ENCODE assay signal across 22 cellular contexts in the genomic region with DNA sequence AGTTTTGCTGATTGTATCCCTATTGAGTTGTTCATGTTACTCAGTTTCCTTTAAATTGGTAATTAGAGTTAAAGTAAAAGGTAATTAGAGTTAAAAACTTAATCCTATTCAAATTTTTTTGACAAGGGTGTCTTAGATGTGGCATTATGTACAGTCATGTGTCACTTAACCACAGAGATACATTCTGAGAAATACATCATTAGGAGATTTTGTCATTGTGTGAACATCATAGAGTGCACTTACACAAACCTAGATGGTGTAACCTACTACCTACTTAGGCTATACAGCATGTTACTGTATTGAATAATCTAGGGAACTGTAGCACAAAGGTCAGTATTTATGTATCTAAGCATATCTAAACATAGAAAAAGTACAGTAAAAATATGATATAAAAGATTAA. TPM values are rescaled to one million over a fixed set of nuclear protein-coding genes. Genes with fewer than 3 reads are reported as not detected.
A peak's percentile ranks its signal among the peaks of the same experiment; 100 is the strongest.
DNase-seq lines count a peak whose midpoint lies in the region; ATAC-seq, FAIRE-seq and TF ChIP-seq lines count a peak whose summit lies in the region.
"Had no signal": no experiment of that assay in that cellular context is flagged by ENCODE, and none has a peak within 500 bp of the region (broad histone marks: within the 10 kb centered on the region; RNA-seq: fewer than 3 reads in every experiment).

No MANE protein-coding gene starts in this region.

- FAIRE-seq in pancreas (lab: Jason Lieb, UNC) = no peak
- FAIRE-seq: GM12892, GM18507, HTR-8/SVneo had no signal

- H3K79me2 ChIP-seq in Karpas-422 (ENCODE audit: low read length) = peaks cover 16% of the 10 kb centered on the region

- peak overlapping the region; percentile 53 for H3K4me2 ChIP-seq in Karpas-422 (ENCODE audit: low read depth, low read length, poor library complexity, severe bottlenecking)

- no peak for DNase-seq in activated CD8-positive, alpha-beta T cell treated with anti-CD3 and anti-CD28 coated beads for 36 hours
- no peak for DNase-seq in activated CD8-positive, alpha-beta T cell treated with anti-CD3 and anti-CD28 coated beads, Interleukin-2, amount 10 ng/mL, durations not matched to agents 7 days and 5 days
- DNase-seq in Karpas-422 (no peak), foreskin melanocyte (no peak), pancreas (no peak)
- DNase-seq in activated naive CD8-positive, alpha-beta T cell treated with anti-CD3 and anti-CD28 coated beads, Interleukin-2, amount 50 U/mL, for 24 hours = no peak
- DNase-seq in stimulated activated naive CD8-positive, alpha-beta T cell treated with anti-CD3 and anti-CD28 coated beads, Interleukin-15, amount 100 ng/mL, for 72 hours = no peak
- DNase-seq: CD8-positive, alpha-beta memory T cell; COR-L47; DMS 273 treated with DMSO at 0.1 percent for 48 hours; DMS53; DND-41; EL; GOT3; H7; HFFc6 had no signal

- H3K27ac ChIP-seq in Karpas-422 (ENCODE audit: low read length) = peak overlapping the region; percentile 43
- no peak overlapping the region for H3K27ac ChIP-seq in pancreas
- H3K27ac ChIP-seq: BLaER1 treated with 17β-estradiol and CSF1 and Interleukin-3, amounts not matched to agents 10 nM and 100 nM had no signal

- no peak for TF ChIP-seq CTCF in activated CD8-positive, alpha-beta T cell treated with anti-CD3 and anti-CD28 coated beads for 36 hours (IDR thresholded peaks at IDR 0.05)
- no peak for TF ChIP-seq CTCF in pancreas (IDR thresholded peaks at IDR 0.05)

- no peaks in the 10 kb centered on the region for H3K9me2 ChIP-seq in Karpas-422 (replicated peaks; ENCODE audit: insufficient read depth, low read length)

- H2AFZ ChIP-seq in Karpas-422 (ENCODE audit: low read length) = no peak overlapping the region

- H3K36me3 ChIP-seq in Karpas-422 (ENCODE audit: insufficient read depth, low read length) (no peaks in the 10 kb centered on the region), pancreas (no peaks in the 10 kb centered on the region)
- H3K36me3 ChIP-seq: BLaER1 treated with 17β-estradiol and CSF1 and Interleukin-3, amounts not matched to agents 10 nM and 100 nM had no signal

- H3K4me1 ChIP-seq in Karpas-422 (ENCODE audit: low read length) (peaks cover 23% of the 10 kb centered on the region), pancreas (no peaks in the 10 kb centered on the region)

- H3K27me3 ChIP-seq in Karpas-422 (ENCODE audit: low read length) (no peaks in the 10 kb centered on the region), pancreas (no peaks in the 10 kb centered on the region)
- H3K27me3 ChIP-seq: BLaER1 treated with 17β-estradiol and CSF1 and Interleukin-3, amounts not matched to agents 10 nM and 100 nM had no signal

- H3K4me3 ChIP-seq in Karpas-422 (ENCODE audit: low read length) = no peak overlapping the region
- no peak overlapping the region for H3K4me3 ChIP-seq in pancreas
- H3K4me3 ChIP-seq: BLaER1 treated with 17β-estradiol and CSF1 and Interleukin-3, amounts not matched to agents 10 nM and 100 nM had no signal

- peaks cover 6% of the 10 kb centered on the region for H3K4me1 Mint-ChIP-seq in activated CD8-positive, alpha-beta T cell treated with anti-CD3 and anti-CD28 coated beads for 36 hours (ENCODE audit: low read depth)
- peaks cover 7% of the 10 kb centered on the region for H3K4me1 Mint-ChIP-seq in activated CD8-positive, alpha-beta T cell treated with anti-CD3 and anti-CD28 coated beads, Interleukin-2, amount 10 ng/mL, durations not matched to agents 7 days and 5 days (ENCODE audit: low read depth)
- H3K4me1 Mint-ChIP-seq in activated naive CD8-positive, alpha-beta T cell treated with anti-CD3 and anti-CD28 coated beads, Interleukin-2, amount 50 U/mL, for 24 hours = peaks cover 7% of the 10 kb centered on the region
- peaks cover 4% of the 10 kb centered on the region for H3K4me1 Mint-ChIP-seq in stimulated activated naive CD8-positive, alpha-beta T cell treated with anti-CD3 and anti-CD28 coated beads, Interleukin-15, amount 100 ng/mL, for 72 hours
- H3K4me1 Mint-ChIP-seq: B cell; CD8-positive, alpha-beta memory T cell had no signal

- POLR2A ChIA-PET in activated CD8-positive, alpha-beta T cell treated with anti-CD3 and anti-CD28 coated beads for 36 hours (lab: Charles Lee) = no interaction called here
- POLR2A ChIA-PET in activated CD8-positive, alpha-beta T cell treated with anti-CD3 and anti-CD28 coated beads, Interleukin-2, amount 10 ng/mL, durations not matched to agents 7 days and 5 days (lab: Charles Lee) = no interaction called here

- no peak overlapping the region for H3K9ac ChIP-seq in Karpas-422 (ENCODE audit: low read length)
- H3K9ac ChIP-seq: BLaER1 treated with 17β-estradiol and CSF1 and Interleukin-3, amounts not matched to agents 10 nM and 100 nM had no signal

- no peaks in the 10 kb centered on the region for H3K9me3 Mint-ChIP-seq in activated CD8-positive, alpha-beta T cell treated with anti-CD3 and anti-CD28 coated beads for 36 hours
- no peaks in the 10 kb centered on the region for H3K9me3 Mint-ChIP-seq in activated CD8-positive, alpha-beta T cell treated with anti-CD3 and anti-CD28 coated beads, Interleukin-2, amount 10 ng/mL, durations not matched to agents 7 days and 5 days (ENCODE audit: insufficient read depth)
- H3K9me3 Mint-ChIP-seq in activated naive CD8-positive, alpha-beta T cell treated with anti-CD3 and anti-CD28 coated beads, Interleukin-2, amount 50 U/mL, for 24 hours = no peaks in the 10 kb centered on the region
- no peaks in the 10 kb centered on the region for H3K9me3 Mint-ChIP-seq in stimulated activated naive CD8-positive, alpha-beta T cell treated with anti-CD3 and anti-CD28 coated beads, Interleukin-15, amount 100 ng/mL, for 72 hours
- H3K9me3 Mint-ChIP-seq: CD8-positive, alpha-beta memory T cell; HFFc6 had no signal

- no peak overlapping the region for H3K27ac Mint-ChIP-seq in activated CD8-positive, alpha-beta T cell treated with anti-CD3 and anti-CD28 coated beads for 36 hours
- no peak overlapping the region for H3K27ac Mint-ChIP-seq in activated CD8-positive, alpha-beta T cell treated with anti-CD3 and anti-CD28 coated beads, Interleukin-2, amount 10 ng/mL, durations not matched to agents 7 days and 5 days
- no peak overlapping the region for H3K27ac Mint-ChIP-seq in activated naive CD8-positive, alpha-beta T cell treated with anti-CD3 and anti-CD28 coated beads, Interleukin-2, amount 50 U/mL, for 24 hours
- H3K27ac Mint-ChIP-seq in stimulated activated naive CD8-positive, alpha-beta T cell treated with anti-CD3 and anti-CD28 coated beads, Interleukin-15, amount 100 ng/mL, for 72 hours = peak overlapping the region in 1 of 2 donors; percentile 34
- H3K27ac Mint-ChIP-seq: B cell; CD8-positive, alpha-beta memory T cell had no signal

- intact Hi-C loops in activated CD8-positive, alpha-beta T cell treated with anti-CD3 and anti-CD28 coated beads for 36 hours (cut with micrococcal nuclease) = no loop called here
- intact Hi-C loops in pancreas (cut with DNase I) = no loop called here

- no peaks in the 10 kb centered on the region for H3K27me3 Mint-ChIP-seq in activated CD8-positive, alpha-beta T cell treated with anti-CD3 and anti-CD28 coated beads for 36 hours
- H3K27me3 Mint-ChIP-seq in activated CD8-positive, alpha-beta T cell treated with anti-CD3 and anti-CD28 coated beads, Interleukin-2, amount 10 ng/mL, durations not matched to agents 7 days and 5 days (ENCODE audit: low read depth) = no peaks in the 10 kb centered on the region
- H3K27me3 Mint-ChIP-seq in activated naive CD8-positive, alpha-beta T cell treated with anti-CD3 and anti-CD28 coated beads, Interleukin-2, amount 50 U/mL, for 24 hours = no peaks in the 10 kb centered on the region
- H3K27me3 Mint-ChIP-seq in stimulated activated naive CD8-positive, alpha-beta T cell treated with anti-CD3 and anti-CD28 coated beads, Interleukin-15, amount 100 ng/mL, for 72 hours = no peaks in the 10 kb centered on the region
- H3K27me3 Mint-ChIP-seq: B cell had no signal

- CTCF ChIA-PET in activated CD8-positive, alpha-beta T cell treated with anti-CD3 and anti-CD28 coated beads for 36 hours (lab: Charles Lee) = no interaction called here
- CTCF ChIA-PET in activated CD8-positive, alpha-beta T cell treated with anti-CD3 and anti-CD28 coated beads, Interleukin-2, amount 10 ng/mL, durations not matched to agents 7 days and 5 days (lab: Charles Lee) = no interaction called here

- H3K9me3 ChIP-seq in Karpas-422 (ENCODE audit: low read length) (no peaks in the 10 kb centered on the region), pancreas (no peaks in the 10 kb centered on the region)
- H3K9me3 ChIP-seq: BLaER1 treated with 17β-estradiol and CSF1 and Interleukin-3, amounts not matched to agents 10 nM and 100 nM had no signal

- H3K4me3 Mint-ChIP-seq in activated CD8-positive, alpha-beta T cell treated with anti-CD3 and anti-CD28 coated beads for 36 hours = no peak overlapping the region
- H3K4me3 Mint-ChIP-seq in activated CD8-positive, alpha-beta T cell treated with anti-CD3 and anti-CD28 coated beads, Interleukin-2, amount 10 ng/mL, durations not matched to agents 7 days and 5 days = no peak overlapping the region
- H3K4me3 Mint-ChIP-seq in activated naive CD8-positive, alpha-beta T cell treated with anti-CD3 and anti-CD28 coated beads, Interleukin-2, amount 50 U/mL, for 24 hours = no peak overlapping the region
- H3K4me3 Mint-ChIP-seq in stimulated activated naive CD8-positive, alpha-beta T cell treated with anti-CD3 and anti-CD28 coated beads, Interleukin-15, amount 100 ng/mL, for 72 hours = no peak overlapping the region
- H3K4me3 Mint-ChIP-seq: B cell; CD8-positive, alpha-beta memory T cell; HFFc6 had no signal

- no peaks in the 10 kb centered on the region for H3K36me3 Mint-ChIP-seq in activated CD8-positive, alpha-beta T cell treated with anti-CD3 and anti-CD28 coated beads for 36 hours (ENCODE audit: low read depth)
- H3K36me3 Mint-ChIP-seq in activated CD8-positive, alpha-beta T cell treated with anti-CD3 and anti-CD28 coated beads, Interleukin-2, amount 10 ng/mL, durations not matched to agents 7 days and 5 days (ENCODE audit: low read depth) = no peaks in the 10 kb centered on the region
- H3K36me3 Mint-ChIP-seq in activated naive CD8-positive, alpha-beta T cell treated with anti-CD3 and anti-CD28 coated beads, Interleukin-2, amount 50 U/mL, for 24 hours (ENCODE audit: low read depth) = no peaks in the 10 kb centered on the region
- H3K36me3 Mint-ChIP-seq: CD8-positive, alpha-beta memory T cell had no signal

- H4K20me1 ChIP-seq in Karpas-422 (ENCODE audit: insufficient read depth, low read depth, low read length) = no peaks in the 10 kb centered on the region
- H4K20me1 ChIP-seq: BLaER1 treated with 17β-estradiol and CSF1 and Interleukin-3, amounts not matched to agents 10 nM and 100 nM had no signal

- peak; percentile 61 for ATAC-seq in activated CD8-positive, alpha-beta T cell treated with anti-CD3 and anti-CD28 coated beads for 36 hours
- no peak for ATAC-seq in activated CD8-positive, alpha-beta T cell treated with anti-CD3 and anti-CD28 coated beads, Interleukin-2, amount 10 ng/mL, durations not matched to agents 7 days and 5 days
- ATAC-seq in activated naive CD8-positive, alpha-beta T cell treated with anti-CD3 and anti-CD28 coated beads, Interleukin-2, amount 50 U/mL, for 24 hours = peak; percentile 57
- ATAC-seq in stimulated activated naive CD8-positive, alpha-beta T cell treated with anti-CD3 and anti-CD28 coated beads, Interleukin-15, amount 100 ng/mL, for 72 hours = peak; percentile 83
- ATAC-seq in pancreas = no peak
- ATAC-seq: HCT116 had no signal

RNA-seq across cellular contexts. Expression of a gene that starts 39.2 kb away (rescaled TPM):
- total RNA-seq in activated CD8-positive, alpha-beta T cell treated with anti-CD3 and anti-CD28 coated beads for 36 hours = 10 to 100 TPM; 30.8 to 35.1 TPM
- total RNA-seq in activated CD8-positive, alpha-beta T cell treated with anti-CD3 and anti-CD28 coated beads, Interleukin-2, amount 10 ng/mL, durations not matched to agents 7 days and 5 days = 10 to 100 TPM; 11.1 to 11.3 TPM
- total RNA-seq in Karpas-422 (2014; rRNA removed; shearing (Covaris generic); ENCODE audit: low replicate concordance) = not detected in 2 replicates
- 10 to 100 TPM; 30.2 to 55.3 (median 39.0) TPM for total RNA-seq in pancreas
- 100 to 1,000 TPM in 1 of 2 donors, 10 to 100 TPM in 1; 40.7 to 184 TPM for polyA plus RNA-seq in pancreas

RNA-seq across cellular contexts. Expression of a gene that starts 59.2 kb away (rescaled TPM):
- total RNA-seq in activated CD8-positive, alpha-beta T cell treated with anti-CD3 and anti-CD28 coated beads for 36 hours = 1 to 10 TPM; 6.8 to 7.5 TPM
- total RNA-seq in activated CD8-positive, alpha-beta T cell treated with anti-CD3 and anti-CD28 coated beads, Interleukin-2, amount 10 ng/mL, durations not matched to agents 7 days and 5 days = 1 to 10 TPM in 1 of 2 experiments, under 1 TPM in 1; 0.84 to 1.2 TPM
- 13.2 and 18.8 TPM in 2 replicates for total RNA-seq in Karpas-422 (2014; rRNA removed; shearing (Covaris generic); ENCODE audit: low replicate concordance)
- 10 to 100 TPM in 3 of 6 donors, 1 to 10 TPM in 3; 7.3 to 24.1 (median 9.9) TPM for total RNA-seq in pancreas
- polyA plus RNA-seq in pancreas = 10 to 100 TPM; 42.0 to 71.8 TPM

Comparison
In these comparisons a context has a peak if more than half of its experiments do, and no peak if none do; other contexts are left out.
1. ATAC-seq: peak in activated CD8-positive, alpha-beta T cell treated with anti-CD3 and anti-CD28 coated beads for 36 hours (single experiment), activated naive CD8-positive, alpha-beta T cell treated with anti-CD3 and anti-CD28 coated beads, Interleukin-2, amount 50 U/mL, for 24 hours (single experiment) and stimulated activated naive CD8-positive, alpha-beta T cell treated with anti-CD3 and anti-CD28 coated beads, Interleukin-15, amount 100 ng/mL, for 72 hours (single experiment); none in activated CD8-positive, alpha-beta T cell treated with anti-CD3 and anti-CD28 coated beads, Interleukin-2, amount 10 ng/mL, durations not matched to agents 7 days and 5 days (single experiment) and pancreas (0 of 4).
2. RNA of a gene that starts 39.2 kb away (total RNA-seq): 30.2 to 55.3 TPM in pancreas, 30.8 to 35.1 TPM in activated CD8-positive, alpha-beta T cell treated with anti-CD3 and anti-CD28 coated beads for 36 hours and 11.1 to 11.3 TPM in activated CD8-positive, alpha-beta T cell treated with anti-CD3 and anti-CD28 coated beads, Interleukin-2, amount 10 ng/mL, durations not matched to agents 7 days and 5 days; not detected in Karpas-422; every median in the first group is over 10 times any median in the second.